In the genomic region with DNA sequence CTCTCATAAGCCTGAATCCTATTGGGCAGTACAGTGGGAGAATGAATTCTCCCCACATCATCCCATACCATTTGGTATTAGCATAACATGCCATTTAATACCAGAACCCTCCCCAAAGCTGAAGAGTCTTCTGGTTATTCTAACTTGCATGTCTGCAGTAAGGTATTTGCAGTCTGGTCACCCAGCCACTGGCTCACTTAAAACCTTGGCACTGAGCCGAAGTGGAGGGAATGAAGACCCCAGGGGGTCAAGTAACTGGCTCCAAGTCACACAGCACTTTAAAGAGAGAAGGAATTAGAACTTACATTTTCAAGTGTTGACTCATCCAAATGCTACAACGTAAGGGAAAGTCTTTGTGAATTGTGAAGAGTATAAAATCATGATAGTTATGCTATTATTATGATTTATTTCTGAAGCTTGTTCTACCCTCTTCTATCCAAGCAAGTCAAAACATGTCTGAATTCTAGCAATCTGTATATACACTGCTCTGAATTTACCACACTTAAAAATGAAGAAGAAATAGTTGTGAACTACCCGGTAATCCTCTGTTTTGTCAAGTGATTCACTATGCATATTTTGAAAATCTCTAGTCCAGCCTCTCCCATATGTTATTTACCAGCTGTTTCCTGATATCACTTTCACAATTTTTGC, we compare ENCODE assay signal across 1 cellular context.
TF ChIP-seq lines count a peak whose summit lies in the region.

No MANE protein-coding gene starts in this region.

TF ChIP-seq in Ishikawa, 13 proteins besides CTCF, POLR2A, EP300 and RAD21 (continued from another document):
- TF ChIP-seq, protein P1, sequence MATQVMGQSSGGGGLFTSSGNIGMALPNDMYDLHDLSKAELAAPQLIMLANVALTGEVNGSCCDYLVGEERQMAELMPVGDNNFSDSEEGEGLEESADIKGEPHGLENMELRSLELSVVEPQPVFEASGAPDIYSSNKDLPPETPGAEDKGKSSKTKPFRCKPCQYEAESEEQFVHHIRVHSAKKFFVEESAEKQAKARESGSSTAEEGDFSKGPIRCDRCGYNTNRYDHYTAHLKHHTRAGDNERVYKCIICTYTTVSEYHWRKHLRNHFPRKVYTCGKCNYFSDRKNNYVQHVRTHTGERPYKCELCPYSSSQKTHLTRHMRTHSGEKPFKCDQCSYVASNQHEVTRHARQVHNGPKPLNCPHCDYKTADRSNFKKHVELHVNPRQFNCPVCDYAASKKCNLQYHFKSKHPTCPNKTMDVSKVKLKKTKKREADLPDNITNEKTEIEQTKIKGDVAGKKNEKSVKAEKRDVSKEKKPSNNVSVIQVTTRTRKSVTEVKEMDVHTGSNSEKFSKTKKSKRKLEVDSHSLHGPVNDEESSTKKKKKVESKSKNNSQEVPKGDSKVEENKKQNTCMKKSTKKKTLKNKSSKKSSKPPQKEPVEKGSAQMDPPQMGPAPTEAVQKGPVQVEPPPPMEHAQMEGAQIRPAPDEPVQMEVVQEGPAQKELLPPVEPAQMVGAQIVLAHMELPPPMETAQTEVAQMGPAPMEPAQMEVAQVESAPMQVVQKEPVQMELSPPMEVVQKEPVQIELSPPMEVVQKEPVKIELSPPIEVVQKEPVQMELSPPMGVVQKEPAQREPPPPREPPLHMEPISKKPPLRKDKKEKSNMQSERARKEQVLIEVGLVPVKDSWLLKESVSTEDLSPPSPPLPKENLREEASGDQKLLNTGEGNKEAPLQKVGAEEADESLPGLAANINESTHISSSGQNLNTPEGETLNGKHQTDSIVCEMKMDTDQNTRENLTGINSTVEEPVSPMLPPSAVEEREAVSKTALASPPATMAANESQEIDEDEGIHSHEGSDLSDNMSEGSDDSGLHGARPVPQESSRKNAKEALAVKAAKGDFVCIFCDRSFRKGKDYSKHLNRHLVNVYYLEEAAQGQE (IDR thresholded peaks at IDR 0.05; ENCODE audit: low read depth) = no peak
- TF ChIP-seq FOXM1 (IDR thresholded peaks at IDR 0.05; ENCODE audit: borderline replicate concordance, low read depth) (peak; percentile 78), EGR1 (IDR thresholded peaks at IDR 0.05) (no peak), NFIC (IDR thresholded peaks at IDR 0.05) (peak; percentile 98), YY1 (IDR thresholded peaks at IDR 0.05; ENCODE audit: low read depth) (no peak), TCF12 (IDR thresholded peaks at IDR 0.05; ENCODE audit: low read depth) (peak; percentile 81), TAF1 (IDR thresholded peaks at IDR 0.05; ENCODE audit: low read depth) (no peak), ZBTB7A (IDR thresholded peaks at IDR 0.05; ENCODE audit: low read depth) (0 out of 2 replicates have a peak, but pooled peaks have one; percentile 55)
- TF ChIP-seq, protein P2, sequence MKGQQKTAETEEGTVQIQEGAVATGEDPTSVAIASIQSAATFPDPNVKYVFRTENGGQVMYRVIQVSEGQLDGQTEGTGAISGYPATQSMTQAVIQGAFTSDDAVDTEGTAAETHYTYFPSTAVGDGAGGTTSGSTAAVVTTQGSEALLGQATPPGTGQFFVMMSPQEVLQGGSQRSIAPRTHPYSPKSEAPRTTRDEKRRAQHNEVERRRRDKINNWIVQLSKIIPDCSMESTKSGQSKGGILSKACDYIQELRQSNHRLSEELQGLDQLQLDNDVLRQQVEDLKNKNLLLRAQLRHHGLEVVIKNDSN (IDR thresholded peaks at IDR 0.05) = no peak
